Comparison of ENCODE assay signal across 1 cellular context in the genomic region with DNA sequence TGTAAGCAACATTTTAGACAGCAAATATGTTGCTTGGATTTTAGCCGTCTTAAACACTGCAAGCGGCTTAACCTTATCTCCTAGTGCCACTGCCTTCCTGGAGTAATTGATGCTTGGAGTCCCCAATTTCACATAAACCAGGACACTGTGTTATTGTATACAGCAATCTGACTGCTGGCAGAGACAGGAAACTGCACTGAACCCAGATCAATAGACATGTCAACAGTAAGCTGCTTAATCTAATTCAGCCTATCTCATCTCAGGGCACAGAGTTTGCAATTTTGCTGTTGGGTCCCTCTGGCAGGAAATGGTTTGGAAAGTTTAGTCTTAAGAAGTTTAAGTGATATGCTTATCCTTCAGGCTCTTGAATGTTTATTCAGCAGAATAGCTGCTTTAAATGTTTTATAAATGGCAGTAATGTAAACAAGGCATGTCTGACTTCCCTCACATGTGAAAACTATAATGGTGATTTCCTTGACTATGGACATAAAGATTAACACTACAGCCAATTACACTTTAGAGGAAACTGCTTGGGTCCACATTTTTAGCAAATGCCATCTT.
TF ChIP-seq lines count a peak whose summit lies in the region.

No MANE protein-coding gene starts in this region.

TF ChIP-seq in K562, 482 proteins besides CTCF, POLR2A, EP300 and RAD21 (continued from another document):
- no peak for TF ChIP-seq TFAM (CRISPR knock-in tag; conservative IDR thresholded peaks at IDR 0.05)
- TF ChIP-seq, protein P1, sequence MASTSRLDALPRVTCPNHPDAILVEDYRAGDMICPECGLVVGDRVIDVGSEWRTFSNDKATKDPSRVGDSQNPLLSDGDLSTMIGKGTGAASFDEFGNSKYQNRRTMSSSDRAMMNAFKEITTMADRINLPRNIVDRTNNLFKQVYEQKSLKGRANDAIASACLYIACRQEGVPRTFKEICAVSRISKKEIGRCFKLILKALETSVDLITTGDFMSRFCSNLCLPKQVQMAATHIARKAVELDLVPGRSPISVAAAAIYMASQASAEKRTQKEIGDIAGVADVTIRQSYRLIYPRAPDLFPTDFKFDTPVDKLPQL (IDR thresholded peaks at IDR 0.05; ENCODE audit: extremely low read depth, insufficient read length) = no peak
- TF ChIP-seq SMARCE1 (IDR thresholded peaks at IDR 0.05) = no peak
- TF ChIP-seq, protein P2, sequence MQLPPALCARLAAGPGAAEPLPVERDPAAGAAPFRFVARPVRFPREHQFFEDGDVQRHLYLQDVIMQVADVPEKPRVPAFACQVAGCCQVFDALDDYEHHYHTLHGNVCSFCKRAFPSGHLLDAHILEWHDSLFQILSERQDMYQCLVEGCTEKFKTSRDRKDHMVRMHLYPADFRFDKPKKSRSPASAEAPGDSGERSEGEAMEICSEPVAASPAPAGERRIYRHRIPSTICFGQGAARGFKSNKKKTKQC (CRISPR knock-in tag; IDR thresholded peaks at IDR 0.05) = no peak
- no peak for TF ChIP-seq ZNF212 (CRISPR knock-in tag; IDR thresholded peaks at IDR 0.05)
- TF ChIP-seq ZNF324 (CRISPR knock-in tag; IDR thresholded peaks at IDR 0.05) = no peak
